ENCODE assay signal across 24 cellular contexts in the genomic region with DNA sequence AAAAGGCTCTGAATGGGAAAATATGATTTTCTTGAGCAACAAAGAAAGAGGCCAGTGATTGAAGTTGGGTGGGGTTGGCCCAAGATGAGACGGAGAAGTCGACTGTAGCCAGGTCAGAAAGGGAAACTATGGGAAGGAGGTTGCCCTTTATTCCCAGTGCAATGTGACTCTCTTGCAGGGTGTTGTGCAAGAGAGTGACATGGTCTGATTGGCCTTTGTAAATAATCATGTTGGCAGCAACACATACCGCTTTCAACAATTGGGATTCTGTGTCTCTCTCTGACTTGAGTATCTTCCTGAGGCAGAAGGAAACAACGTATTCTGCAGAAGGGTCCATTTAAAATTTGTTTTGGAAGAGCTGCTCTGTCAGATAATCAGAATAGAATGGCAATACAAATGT.
"Had no signal": no experiment of that assay in that cellular context is flagged by ENCODE, and none has a peak within 500 bp of the region (broad histone marks: within the 10 kb centered on the region; RNA-seq: fewer than 3 reads in every experiment).

No MANE protein-coding gene starts in this region.

- H3K4me1 ChIP-seq: breast epithelium, sigmoid colon, stomach, suprapubic skin, tibial nerve, uterus had no signal

- H3K27ac Mint-ChIP-seq: activated B cell treated with CpG ODN at 0.5 μM for 24 hours; activated CD4-positive, alpha-beta memory T cell treated with anti-CD3 and anti-CD28 coated beads for 36 hours; activated naive CD8-positive, alpha-beta T cell treated with anti-CD3 and anti-CD28 coated beads for 36 hours; memory B cell; natural killer cell treated with Interleukin-12 subunit alpha and Interleukin-12 subunit beta and Interleukin-15 and Interleukin-18, amount 100 ng/mL, for 72 hours; stimulated activated memory B cell treated with anti-CD40 and anti-IgM and Interleukin-4, amounts not matched to agents 10 μg/mL and 1 μg/mL and 100 μg/mL, for 72 hours; T-helper 17 cell had no signal

- H3K4me2 ChIP-seq: smooth muscle cell had no signal

- H3K27ac ChIP-seq: breast epithelium, neutrophil, sigmoid colon, stomach, suprapubic skin, tibial nerve, uterus had no signal

- H3K36me3 ChIP-seq: breast epithelium, neutrophil, ovary, sigmoid colon, stomach, suprapubic skin, tibial nerve, uterus had no signal

- H3K36me3 Mint-ChIP-seq: activated CD4-positive, alpha-beta memory T cell treated with anti-CD3 and anti-CD28 coated beads for 36 hours; activated naive CD8-positive, alpha-beta T cell treated with anti-CD3 and anti-CD28 coated beads for 36 hours; memory B cell; natural killer cell treated with Interleukin-12 subunit alpha and Interleukin-12 subunit beta and Interleukin-15 and Interleukin-18, amount 100 ng/mL, for 72 hours; stimulated activated memory B cell treated with anti-CD40 and anti-IgM and Interleukin-4, amounts not matched to agents 10 μg/mL and 1 μg/mL and 100 μg/mL, for 72 hours had no signal

- H3K4me3 Mint-ChIP-seq: activated B cell treated with CpG ODN at 0.5 μM for 24 hours; activated CD4-positive, alpha-beta memory T cell treated with anti-CD3 and anti-CD28 coated beads for 36 hours; activated naive CD8-positive, alpha-beta T cell treated with anti-CD3 and anti-CD28 coated beads for 36 hours; central memory CD8-positive, alpha-beta T cell; memory B cell; natural killer cell treated with Interleukin-12 subunit alpha and Interleukin-12 subunit beta and Interleukin-15 and Interleukin-18, amount 100 ng/mL, for 72 hours; stimulated activated memory B cell treated with anti-CD40 and anti-IgM and Interleukin-4, amounts not matched to agents 10 μg/mL and 1 μg/mL and 100 μg/mL, for 72 hours; T-helper 17 cell had no signal

- H3K27me3 ChIP-seq: breast epithelium, neutrophil, ovary, sigmoid colon, stomach, suprapubic skin, tibial nerve, uterus had no signal

- ATAC-seq: natural killer cell treated with Interleukin-12 subunit alpha and Interleukin-12 subunit beta and Interleukin-15 and Interleukin-18, amount 100 ng/mL, for 72 hours; stimulated activated memory B cell treated with anti-CD40 and anti-IgM and Interleukin-4, amounts not matched to agents 10 μg/mL and 1 μg/mL and 100 μg/mL, for 72 hours; T-helper 17 cell had no signal

- H3K9me3 ChIP-seq: breast epithelium, neutrophil, ovary, uterus had no signal

- H3K4me1 Mint-ChIP-seq: activated B cell treated with CpG ODN at 0.5 μM for 24 hours; activated naive CD8-positive, alpha-beta T cell treated with anti-CD3 and anti-CD28 coated beads for 36 hours; central memory CD8-positive, alpha-beta T cell; memory B cell; stimulated activated memory B cell treated with anti-CD40 and anti-IgM and Interleukin-4, amounts not matched to agents 10 μg/mL and 1 μg/mL and 100 μg/mL, for 72 hours; T-helper 17 cell had no signal

- H3K27me3 Mint-ChIP-seq: activated B cell treated with CpG ODN at 0.5 μM for 24 hours; activated CD4-positive, alpha-beta memory T cell treated with anti-CD3 and anti-CD28 coated beads for 36 hours; activated naive CD8-positive, alpha-beta T cell treated with anti-CD3 and anti-CD28 coated beads for 36 hours; central memory CD8-positive, alpha-beta T cell; natural killer cell treated with Interleukin-12 subunit alpha and Interleukin-12 subunit beta and Interleukin-15 and Interleukin-18, amount 100 ng/mL, for 72 hours; stimulated activated memory B cell treated with anti-CD40 and anti-IgM and Interleukin-4, amounts not matched to agents 10 μg/mL and 1 μg/mL and 100 μg/mL, for 72 hours; T-helper 17 cell had no signal

- H3K4me3 ChIP-seq: breast epithelium, ovary, sigmoid colon, smooth muscle cell, stomach, suprapubic skin, tibial nerve, uterus had no signal

- DNase-seq: activated B cell treated with CpG ODN at 0.5 μM for 24 hours; activated CD4-positive, alpha-beta memory T cell treated with anti-CD3 and anti-CD28 coated beads for 36 hours; activated CD4-positive, alpha-beta T cell treated with anti-CD3 and anti-CD28 coated beads for 4 hours; activated naive CD4-positive, alpha-beta T cell treated with Interleukin-2 at 50 U/mL for 16 hours; activated naive CD8-positive, alpha-beta T cell treated with anti-CD3 and anti-CD28 coated beads for 36 hours; activated T-cell treated with anti-CD3 and anti-CD28 coated beads, Interleukin-2, amount 50 U/mL, for 48 hours; amniotic stem cell; foreskin fibroblast; kidney; ovary; sigmoid colon; stimulated activated CD4-positive, alpha-beta T cell treated with anti-CD3 and anti-CD28 coated beads, Interleukin-15, amount 100 ng/mL, for 24 hours; stomach; T-helper 17 cell; uterus had no signal
